Comparison of ENCODE assay signal across 10 cellular contexts in genomic region chr2:96526615-96527014, GRCh38. TPM values are rescaled to one million over a fixed set of nuclear protein-coding genes. Genes with fewer than 3 reads are reported as not detected.
DNase-seq lines count a peak whose midpoint lies in the region; ATAC-seq and TF ChIP-seq lines count a peak whose summit lies in the region.
"Had no signal": no experiment of that assay in that cellular context is flagged by ENCODE, and none has a peak within 500 bp of the region (broad histone marks: within the 10 kb centered on the region; RNA-seq: fewer than 3 reads in every experiment).

No MANE protein-coding gene starts in this region.

- no peaks in the 10 kb centered on the region for H3K27me3 ChIP-seq in breast epithelium
- H3K27me3 ChIP-seq in mucosa of stomach (ENCODE audit: control insufficient read depth, insufficient read depth, low read length) = no peaks in the 10 kb centered on the region

- no TSS peak for BruUV-seq in MCF 10A (replicated peaks; lab: Mats Ljungman, UMichigan)

- H3K36me3 ChIP-seq in breast epithelium (no peaks in the 10 kb centered on the region), mucosa of stomach (ENCODE audit: control insufficient read depth, insufficient read depth, low read length) (no peaks in the 10 kb centered on the region)

- CTCF ChIA-PET in MCF 10A (lab: Yijun Ruan, JAX) = interaction anchor here (0.6 to 1.5 kb wide), 4 partner anchors 17 to 1137 kb away, joined by 3 to 6 read pairs (median 3); no protein-coding TSS in a partner anchor

- H3K4me1 Mint-ChIP-seq in MCF 10A (ENCODE audit: insufficient read depth, unreplicated experiment) = no peaks in the 10 kb centered on the region
- peaks cover 19% of the 10 kb centered on the region for H3K4me1 Mint-ChIP-seq in type B pancreatic cell (ENCODE audit: unreplicated experiment)

- no peaks in the 10 kb centered on the region for H3K36me3 Mint-ChIP-seq in MCF 10A (ENCODE audit: insufficient read depth, unreplicated experiment)
- no peaks in the 10 kb centered on the region for H3K36me3 Mint-ChIP-seq in activated naive CD4-positive, alpha-beta T cell treated with anti-CD3 and anti-CD28 coated beads, Interleukin-2, amount 50 U/mL, for 72 hours
- no peaks in the 10 kb centered on the region for H3K36me3 Mint-ChIP-seq in type B pancreatic cell

- H3K9me3 ChIP-seq in breast epithelium (no peaks in the 10 kb centered on the region), mucosa of stomach (ENCODE audit: control insufficient read depth, low read length) (no peaks in the 10 kb centered on the region)

- H3K27ac Mint-ChIP-seq in MCF 10A (ENCODE audit: low read depth, unreplicated experiment) = no peak overlapping the region
- H3K27ac Mint-ChIP-seq in activated naive CD4-positive, alpha-beta T cell treated with anti-CD3 and anti-CD28 coated beads, Interleukin-2, amount 50 U/mL, for 72 hours = peak overlapping the region; percentile 88 to 98
- no peak overlapping the region for H3K27ac Mint-ChIP-seq in type B pancreatic cell

- TF ChIP-seq CTCF in breast epithelium (IDR thresholded peaks at IDR 0.05) (no peak), MCF 10A (IDR thresholded peaks at IDR 0.05; ENCODE audit: unreplicated experiment) (no peak), type B pancreatic cell (conservative IDR thresholded peaks at IDR 0.05) (no peak)

- DNase-seq in breast epithelium (ENCODE audit: low spot score in 2 of 2) (no peak), MCF 10A (ENCODE audit: unreplicated experiment) (no peak), type B pancreatic cell (ENCODE audit: extremely low spot score, unreplicated experiment) (peak; percentile 55), NCI-H1930 (lab: John Stamatoyannopoulos, UW) (no peak), mesenteric fat pad (ENCODE audit: low spot score) (no peak)
- DNase-seq in activated naive CD4-positive, alpha-beta T cell treated with anti-CD3 and anti-CD28 coated beads, Interleukin-2, amount 50 U/mL, for 72 hours (ENCODE audit: low spot score in 2 of 2) = no peak
- DNase-seq in activated CD4-positive, CD25-positive, alpha-beta regulatory T cell treated with anti-CD3 and anti-CD28 coated beads, Interleukin-2, amount 50 U/mL, for 72 hours = no peak
- DNase-seq: NCI-H510A had no signal

- H3K27me3 Mint-ChIP-seq in MCF 10A (ENCODE audit: insufficient read depth, unreplicated experiment) (peaks cover 15% of the 10 kb centered on the region), type B pancreatic cell (peaks cover 35% of the 10 kb centered on the region)

- no peak for ATAC-seq in activated naive CD4-positive, alpha-beta T cell treated with anti-CD3 and anti-CD28 coated beads, Interleukin-2, amount 50 U/mL, for 72 hours

- POLR2A ChIA-PET in MCF 10A (lab: Yijun Ruan, JAX) = no interaction called here

- intact Hi-C loops in breast epithelium (cut with DNase I; ENCODE audit: low total_unique reads) (loop anchor here (10.0 kb wide), 1 partner anchor 202 kb away; the partner anchor contains the start of gene ITPRIPL1), MCF 10A (cut with micrococcal nuclease) (no loop called here)

- peak overlapping the region; percentile 95 to 99 for H3K27ac ChIP-seq in breast epithelium
- H3K27ac ChIP-seq: epithelial cell of prostate had no signal

- no peaks in the 10 kb centered on the region for H3K9me3 Mint-ChIP-seq in MCF 10A (ENCODE audit: unreplicated experiment)
- no peaks in the 10 kb centered on the region for H3K9me3 Mint-ChIP-seq in activated naive CD4-positive, alpha-beta T cell treated with anti-CD3 and anti-CD28 coated beads, Interleukin-2, amount 50 U/mL, for 72 hours
- H3K9me3 Mint-ChIP-seq in type B pancreatic cell = no peaks in the 10 kb centered on the region

- peaks cover 5 to 16% of the 10 kb centered on the region in 2 donors for H3K4me1 ChIP-seq in breast epithelium
- H3K4me1 ChIP-seq in mucosa of stomach (ENCODE audit: control insufficient read depth, insufficient read depth, low read length) = peaks cover 8% of the 10 kb centered on the region

- H3K4me3 ChIP-seq in breast epithelium (peak overlapping the region in 1 of 3 donors; percentile 86), mucosa of stomach (ENCODE audit: low read length) (no peak overlapping the region)

- H3K9ac ChIP-seq in mucosa of stomach (ENCODE audit: low read length) = peak overlapping the region; percentile 64

- H3K4me3 Mint-ChIP-seq in MCF 10A (ENCODE audit: unreplicated experiment) = no peak overlapping the region
- H3K4me3 Mint-ChIP-seq in type B pancreatic cell = peak overlapping the region; percentile 74

- TF ChIP-seq POLR2A in breast epithelium (IDR thresholded peaks at IDR 0.05) = no peak

RNA-seq across cellular contexts. Expression of gene ARID5A, which starts 9.9 kb away (rescaled TPM):
- total RNA-seq in breast epithelium (100 to 1,000 TPM in 1 of 3 donors, 10 to 100 TPM in 2; 18.9 to 132 (median 56.4) TPM), MCF 10A (2022) (3.0 and 3.4 TPM in 2 replicates), type B pancreatic cell (ENCODE audit: low replicate concordance) (5.1 and 11.9 TPM in 2 replicates), mesenteric fat pad (50.9 TPM)
- 100 to 1,000 TPM in 1 of 2 donors, 10 to 100 TPM in 1; 51.5 to 348 TPM for total RNA-seq in activated naive CD4-positive, alpha-beta T cell treated with anti-CD3 and anti-CD28 coated beads, Interleukin-2, amount 50 U/mL, for 72 hours

RNA-seq across cellular contexts. Expression of gene NEURL3, which starts 21.5 kb away (rescaled TPM):
- total RNA-seq in breast epithelium = 1 to 10 TPM in 2 of 3 donors, not detected in 1; 4.3 to 6.1 TPM
- total RNA-seq in MCF 10A (2022) = not detected in 2 replicates
- 1 to 10 TPM in 1 of 2 donors, under 1 TPM in 1; 0.14 to 2.2 TPM for total RNA-seq in activated naive CD4-positive, alpha-beta T cell treated with anti-CD3 and anti-CD28 coated beads, Interleukin-2, amount 50 U/mL, for 72 hours
- total RNA-seq in type B pancreatic cell (ENCODE audit: low replicate concordance) = 1.1 and 2.5 TPM in 2 replicates
- total RNA-seq in mesenteric fat pad = not detected

Comparison
In these comparisons a context has a peak if more than half of its experiments do, and no peak if none do; other contexts are left out.
1. H3K27ac Mint-ChIP-seq: peak in activated naive CD4-positive, alpha-beta T cell treated with anti-CD3 and anti-CD28 coated beads, Interleukin-2, amount 50 U/mL, for 72 hours (2 of 2); none in MCF 10A (single experiment) and type B pancreatic cell (single experiment).